In genomic region chr1:51519857-51520699, GRCh38 we compare ENCODE assay signal across 9 cellular contexts. TPM values are rescaled to one million over a fixed set of nuclear protein-coding genes. Genes with fewer than 3 reads are reported as not detected.
DNase-seq lines count a peak whose midpoint lies in the region; ATAC-seq and TF ChIP-seq lines count a peak whose summit lies in the region.
"Had no signal": no experiment of that assay in that cellular context is flagged by ENCODE, and none has a peak within 500 bp of the region (broad histone marks: within the 10 kb centered on the region; RNA-seq: fewer than 3 reads in every experiment).

No MANE protein-coding gene starts in this region.

- H3K36me3 ChIP-seq in left ventricle myocardium inferior (no peaks in the 10 kb centered on the region), adrenal gland (replicated peaks in 1 of 2) (no peaks in the 10 kb centered on the region), left lung (no peaks in the 10 kb centered on the region), vagina (no peaks in the 10 kb centered on the region)
- H3K36me3 ChIP-seq: gastroesophageal sphincter had no signal

- H3K9me3 ChIP-seq in left ventricle myocardium inferior (replicated peaks) (no peaks in the 10 kb centered on the region), adrenal gland (replicated peaks in 1 of 3) (no peaks in the 10 kb centered on the region), left lung (no peaks in the 10 kb centered on the region), vagina (no peaks in the 10 kb centered on the region)
- H3K9me3 ChIP-seq: gastroesophageal sphincter had no signal

- intact Hi-C loops in left ventricle myocardium inferior (cut with micrococcal nuclease): no loop called here
- intact Hi-C loops in cardiac septum (cut with DNase I): loop anchor here (5.0 kb wide), 3 partner anchors 103 to 548 kb away; partner anchors contain the start of genes CDKN2C and RNF11
- intact Hi-C loops in adrenal gland (cut with DNase I): no loop called here
- intact Hi-C loops in left lung (cut with DNase I): no loop called here
- intact Hi-C loops in vagina (cut with DNase I): no loop called here

- DNase-seq in left ventricle myocardium inferior: no peak
- DNase-seq in cardiac septum (ENCODE audit: low spot score): no peak
- peak in 6 of 7 donors; percentile 41 to 64 (median 50) for DNase-seq in adrenal gland
- no peak for DNase-seq in left lung
- no peak for DNase-seq in vagina (ENCODE audit: extremely low spot score in 2 of 2)
- no peak for DNase-seq in iPS-NIHi11 (ENCODE audit: low spot score)
- DNase-seq in activated effector memory CD4-positive, alpha-beta T cell treated with anti-CD3 and anti-CD28 coated beads, Interleukin-2, amount 50 U/mL, for 16 hours: no peak
- DNase-seq in DMS 273 (lab: John Stamatoyannopoulos, UW; ENCODE audit: unreplicated experiment): no peak

- peaks cover 39% of the 10 kb centered on the region for H3K4me1 ChIP-seq in left ventricle myocardium inferior
- H3K4me1 ChIP-seq in adrenal gland (replicated peaks in 1 of 2): peaks cover 32 to 38% of the 10 kb centered on the region in 2 donors
- H3K4me1 ChIP-seq in left lung: peaks cover 9 to 47% of the 10 kb centered on the region in 2 donors
- peaks cover 32% of the 10 kb centered on the region for H3K4me1 ChIP-seq in vagina

- WGBS in adrenal gland, 4 donors: 46 to 56% (median 51%) methylated on average over 8 of the region's 8 CpGs

- no peak for TF ChIP-seq CTCF in left ventricle myocardium inferior (IDR thresholded peaks at IDR 0.05; ENCODE audit: borderline replicate concordance)
- no peak for TF ChIP-seq CTCF in adrenal gland (IDR thresholded peaks at IDR 0.05)
- no peak for TF ChIP-seq CTCF in left lung (IDR thresholded peaks at IDR 0.05)
- no peak for TF ChIP-seq CTCF in vagina (IDR thresholded peaks at IDR 0.05)

- H3K27ac ChIP-seq in left ventricle myocardium inferior (replicated peaks) (peak overlapping the region; percentile 49), adrenal gland (peak overlapping the region; percentile 29 to 98 (median 89)), left lung (peak overlapping the region in 1 of 2 donors; percentile 31), vagina (peak overlapping the region; percentile 15)

- H3K4me3 ChIP-seq in left ventricle myocardium inferior: no peak overlapping the region
- H3K4me3 ChIP-seq in adrenal gland: no peak overlapping the region
- H3K4me3 ChIP-seq in left lung: no peak overlapping the region
- no peak overlapping the region for H3K4me3 ChIP-seq in vagina

- H3K27me3 ChIP-seq in left ventricle myocardium inferior (ENCODE audit: low read depth): no peaks in the 10 kb centered on the region
- H3K27me3 ChIP-seq in adrenal gland: no peaks in the 10 kb centered on the region
- H3K27me3 ChIP-seq in left lung: no peaks in the 10 kb centered on the region
- H3K27me3 ChIP-seq in vagina: no peaks in the 10 kb centered on the region
- H3K27me3 ChIP-seq: gastroesophageal sphincter had no signal

- TF ChIP-seq POLR2A in adrenal gland (IDR thresholded peaks at IDR 0.05): peak in 1 of 2 donors; percentile 49
- no peak for TF ChIP-seq POLR2A in vagina (IDR thresholded peaks at IDR 0.05)

- ATAC-seq in left lung: peak; percentile 22

RNA-seq across cellular contexts. Expression of gene EPS15, which starts 1.0 kb away (rescaled TPM):
- total RNA-seq in left ventricle myocardium inferior (64.5 TPM), cardiac septum (46.6 TPM), adrenal gland (100 to 1,000 TPM in 7 of 8 donors, 10 to 100 TPM in 1; 66.7 to 180 (median 114) TPM), left lung (10 to 100 TPM; 67.2 to 79.0 TPM), vagina (70.5 TPM)
- polyA plus RNA-seq in adrenal gland: 10 to 100 TPM; 31.7 to 83.3 (median 34.7) TPM

Comparison
In these comparisons a context has a peak if more than half of its experiments do, and no peak if none do; other contexts are left out.
1. DNase-seq: peak in adrenal gland (6 of 7); none in left ventricle myocardium inferior (single experiment), cardiac septum (single experiment), left lung (0 of 2), vagina (0 of 2), iPS-NIHi11 (single experiment), activated effector memory CD4-positive, alpha-beta T cell treated with anti-CD3 and anti-CD28 coated beads, Interleukin-2, amount 50 U/mL, for 16 hours (single experiment) and DMS 273 (single experiment).